Comparison of ENCODE assay signal across 30 cellular contexts in the genomic region with DNA sequence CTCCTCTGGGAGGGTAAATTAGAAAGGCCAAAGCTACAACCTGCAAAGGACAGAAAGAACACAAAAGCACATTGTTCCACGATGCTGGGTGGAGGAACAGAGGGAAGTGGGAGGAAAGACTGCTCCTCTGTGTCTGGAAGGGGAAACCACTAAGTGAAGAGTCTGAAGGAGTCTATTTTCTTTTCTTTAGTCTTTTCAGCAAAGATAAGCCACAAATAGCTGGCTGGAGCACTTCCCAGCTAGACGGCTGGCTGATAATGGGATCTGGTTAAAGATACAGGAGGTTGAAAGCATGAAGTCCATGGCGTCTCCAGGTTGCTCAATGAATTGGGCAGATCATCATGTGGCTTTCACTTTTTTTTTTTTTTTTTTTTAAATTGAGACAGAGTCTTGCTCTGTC.
A peak's percentile ranks its signal among the peaks of the same experiment; 100 is the strongest.
DNase-seq lines count a peak whose midpoint lies in the region; ATAC-seq and TF ChIP-seq lines count a peak whose summit lies in the region.
"Had no signal": no experiment of that assay in that cellular context is flagged by ENCODE, and none has a peak within 500 bp of the region (broad histone marks: within the 10 kb centered on the region; RNA-seq: fewer than 3 reads in every experiment).

No MANE protein-coding gene starts in this region.

- H3K27me3 ChIP-seq in smooth muscle cell (ENCODE audit: low read depth) = no peaks in the 10 kb centered on the region
- H3K27me3 ChIP-seq: breast epithelium, colonic mucosa had no signal

- no peak overlapping the region for H2AFZ ChIP-seq in smooth muscle cell (ENCODE audit: low read depth)

- H3K4me1 ChIP-seq in smooth muscle cell (ENCODE audit: low read depth) = no peaks in the 10 kb centered on the region
- H3K4me1 ChIP-seq: breast epithelium, colonic mucosa had no signal

- H3K27ac Mint-ChIP-seq in immature natural killer cell = no peak overlapping the region
- H3K27ac Mint-ChIP-seq: activated CD4-positive, alpha-beta T cell treated with anti-CD3 and anti-CD28 coated beads, Interleukin-2, amount 10 ng/mL, durations not matched to agents 7 days and 5 days; CD4-positive, CD25-positive, alpha-beta regulatory T cell; IgD-negative memory B cell; natural killer cell treated with Interleukin-12 subunit alpha and Interleukin-12 subunit beta and Interleukin-15 and Interleukin-18, amount 100 ng/mL, for 72 hours; type B pancreatic cell; WTC11 had no signal

- H3K27me3 Mint-ChIP-seq in immature natural killer cell (ENCODE audit: low read depth in 3 of 3) = peaks cover 3 to 11% (median 4%) of the 10 kb centered on the region in 3 donors

- H3K36me3 ChIP-seq in smooth muscle cell (ENCODE audit: low read depth) = no peaks in the 10 kb centered on the region
- H3K36me3 ChIP-seq: breast epithelium, colonic mucosa had no signal

- no peaks in the 10 kb centered on the region for H3K4me1 Mint-ChIP-seq in immature natural killer cell
- H3K4me1 Mint-ChIP-seq: activated CD4-positive, alpha-beta T cell treated with anti-CD3 and anti-CD28 coated beads, Interleukin-2, amount 10 ng/mL, durations not matched to agents 7 days and 5 days; CD4-positive, CD25-positive, alpha-beta regulatory T cell; IgD-negative memory B cell; WTC11 had no signal

- no peaks in the 10 kb centered on the region for H3K79me2 ChIP-seq in smooth muscle cell (ENCODE audit: low read depth)

- H3K27ac ChIP-seq in smooth muscle cell (ENCODE audit: low read depth) = no peak overlapping the region
- H3K27ac ChIP-seq: breast epithelium, colonic mucosa had no signal

- 2% methylated on average over 3 of the region's 3 CpGs for WGBS in smooth muscle cell (ENCODE audit: low lambda C conversion rate)

- H3K4me2 ChIP-seq in smooth muscle cell = peak overlapping the region; percentile 24

- no peak for ATAC-seq in GM18502 (IDR thresholded peaks at IDR 0.05; ENCODE audit: poor library complexity, unreplicated experiment)
- ATAC-seq: activated T-cell treated with anti-CD3 and anti-CD28 coated beads, Interleukin-2, amount 50 U/mL, for 4 hours; esophagus mucosa; mucosa of descending colon; WTC11 had no signal

- TF ChIP-seq CTCF in astrocyte of the cerebellum (IDR thresholded peaks at IDR 0.05; ENCODE audit: low read depth, low read length, missing control alignments) = no peak
- no peak for TF ChIP-seq CTCF in smooth muscle cell (IDR thresholded peaks at IDR 0.05; ENCODE audit: borderline replicate concordance, insufficient read depth, poor library complexity, severe bottlenecking)

- no peak overlapping the region for H3K4me3 Mint-ChIP-seq in immature natural killer cell
- H3K4me3 Mint-ChIP-seq: activated CD4-positive, alpha-beta T cell treated with anti-CD3 and anti-CD28 coated beads, Interleukin-2, amount 10 ng/mL, durations not matched to agents 7 days and 5 days; activated T-cell treated with anti-CD3 and anti-CD28 coated beads, Interleukin-2, amount 50 U/mL, for 4 hours; CD4-positive, CD25-positive, alpha-beta regulatory T cell; IgD-negative memory B cell; natural killer cell treated with Interleukin-12 subunit alpha and Interleukin-12 subunit beta and Interleukin-15 and Interleukin-18, amount 100 ng/mL, for 72 hours; type B pancreatic cell; WTC11 had no signal

- DNase-seq in KBM-7 (peak; percentile 3), astrocyte of the cerebellum (ENCODE audit: low read depth) (peak; percentile 36), foreskin melanocyte (peak; percentile 69), smooth muscle cell (lab: John Stamatoyannopoulos, UW; ENCODE audit: unreplicated experiment) (no peak), HCEC 1CT (no peak), immature natural killer cell (no peak)
- DNase-seq: activated CD4-positive, alpha-beta T cell treated with anti-CD3 and anti-CD28 coated beads, Interleukin-2, amount 10 ng/mL, durations not matched to agents 7 days and 5 days; activated gamma-delta T cell treated with Interleukin-2 at 50 U/mL for 16 hours; activated T-cell treated with anti-CD3 and anti-CD28 coated beads, Interleukin-2, amount 50 U/mL, for 4 hours; CD4-positive, CD25-positive, alpha-beta regulatory T cell; colonic mucosa; effector memory CD4-positive, alpha-beta T cell; EL; hypothalamus; mucosa of descending colon; NCI-H1105; NCI-H187 treated with DMSO at 0.1 percent for 48 hours; NCI-H526; retina; SHP77; small intestine; SW 1271; T-helper 9 cell had no signal

- in situ Hi-C loops in KBM-7 (cut with MboI; ENCODE audit: low pct_unique_long_range_greater_than_20kb, low sequenced_read_pairs) (no loop called here), astrocyte of the cerebellum (cut with HindIII; ENCODE audit: low sequenced_read_pairs) (no loop called here)

- H3K4me3 ChIP-seq in astrocyte of the cerebellum (ENCODE audit: low read depth, low read length) (no peak overlapping the region), smooth muscle cell (no peak overlapping the region)
- H3K4me3 ChIP-seq: breast epithelium, colonic mucosa, mucosa of descending colon had no signal

- no peaks in the 10 kb centered on the region for H3K36me3 Mint-ChIP-seq in immature natural killer cell
- H3K36me3 Mint-ChIP-seq: CD4-positive, CD25-positive, alpha-beta regulatory T cell; IgD-negative memory B cell; natural killer cell treated with Interleukin-12 subunit alpha and Interleukin-12 subunit beta and Interleukin-15 and Interleukin-18, amount 100 ng/mL, for 72 hours; type B pancreatic cell; WTC11 had no signal

- no peaks in the 10 kb centered on the region for H3K9me3 Mint-ChIP-seq in immature natural killer cell
- H3K9me3 Mint-ChIP-seq: activated CD4-positive, alpha-beta T cell treated with anti-CD3 and anti-CD28 coated beads, Interleukin-2, amount 10 ng/mL, durations not matched to agents 7 days and 5 days; activated T-cell treated with anti-CD3 and anti-CD28 coated beads, Interleukin-2, amount 50 U/mL, for 4 hours; CD4-positive, CD25-positive, alpha-beta regulatory T cell; IgD-negative memory B cell; natural killer cell treated with Interleukin-12 subunit alpha and Interleukin-12 subunit beta and Interleukin-15 and Interleukin-18, amount 100 ng/mL, for 72 hours; type B pancreatic cell had no signal

- H4K20me1 ChIP-seq in smooth muscle cell (ENCODE audit: low read depth) = no peaks in the 10 kb centered on the region

- no peaks in the 10 kb centered on the region for H3K9me3 ChIP-seq in smooth muscle cell (replicated peaks; ENCODE audit: low read depth)
- H3K9me3 ChIP-seq: breast epithelium, colonic mucosa, mucosa of descending colon had no signal

- no peak overlapping the region for H3K9ac ChIP-seq in smooth muscle cell (ENCODE audit: low read depth)

- no peaks in the 10 kb centered on the region for H3F3A ChIP-seq in smooth muscle cell (ENCODE audit: low read depth)

Comparison
In these comparisons a context has a peak if more than half of its experiments do, and no peak if none do; other contexts are left out.
1. DNase-seq: peak in KBM-7 (single experiment), astrocyte of the cerebellum (single experiment) and foreskin melanocyte (single experiment); none in smooth muscle cell (single experiment), HCEC 1CT (single experiment) and immature natural killer cell (0 of 3).